Comparison of ENCODE assay signal across 12 cellular contexts in genomic region chr14:91366749-91367148, GRCh38. TPM values are rescaled to one million over a fixed set of nuclear protein-coding genes. Genes with fewer than 3 reads are reported as not detected.
DNase-seq lines count a peak whose midpoint lies in the region; ATAC-seq and TF ChIP-seq lines count a peak whose summit lies in the region.
"Had no signal": no experiment of that assay in that cellular context is flagged by ENCODE, and none has a peak within 500 bp of the region (broad histone marks: within the 10 kb centered on the region; RNA-seq: fewer than 3 reads in every experiment).

No MANE protein-coding gene starts in this region.

- peak overlapping the region; percentile 69 for H3K4me3 Mint-ChIP-seq in activated T-cell treated with anti-CD3 and anti-CD28 coated beads, Interleukin-2, amount 50 U/mL, for 4 hours
- peak overlapping the region; percentile 64 to 84 (median 73) for H3K4me3 Mint-ChIP-seq in T-cell
- peak overlapping the region; percentile 74 to 78 for H3K4me3 Mint-ChIP-seq in effector memory CD8-positive, alpha-beta T cell
- no peak overlapping the region for H3K4me3 Mint-ChIP-seq in neural progenitor cell

- no peaks in the 10 kb centered on the region for H3K9me3 Mint-ChIP-seq in activated T-cell treated with anti-CD3 and anti-CD28 coated beads, Interleukin-2, amount 50 U/mL, for 4 hours
- no peaks in the 10 kb centered on the region for H3K9me3 Mint-ChIP-seq in T-cell
- no peaks in the 10 kb centered on the region for H3K9me3 Mint-ChIP-seq in effector memory CD8-positive, alpha-beta T cell
- H3K9me3 Mint-ChIP-seq in neural progenitor cell, result no peaks in the 10 kb centered on the region

- DNase-seq in activated T-cell treated with anti-CD3 and anti-CD28 coated beads, Interleukin-2, amount 50 U/mL, for 4 hours, result no peak
- DNase-seq in activated T-cell treated with anti-CD3 and anti-CD28 coated beads, Interleukin-2, amount 50 U/mL, for 48 hours, result no peak
- DNase-seq in T-cell (no peak), stomach (no peak), neural progenitor cell (ENCODE audit: low spot score) (no peak), left colon (no peak)
- no peak for DNase-seq in effector memory CD8-positive, alpha-beta T cell
- DNase-seq: adrenal gland, Kasumi-1, SIG-M5 had no signal

- WGBS in stomach, 5 donors, result 64 to 73% (median 68%) methylated on average over 6 of the region's 6 CpGs

- H3K36me3 ChIP-seq in stomach (no peaks in the 10 kb centered on the region), neural progenitor cell (no peaks in the 10 kb centered on the region)
- H3K36me3 ChIP-seq: adrenal gland had no signal

- no peaks in the 10 kb centered on the region for H3K9me3 ChIP-seq in stomach
- no peaks in the 10 kb centered on the region for H3K9me3 ChIP-seq in neural progenitor cell (ENCODE audit: low read depth)
- H3K9me3 ChIP-seq: adrenal gland had no signal

- H3K4me3 ChIP-seq in stomach, result no peak overlapping the region
- H3K4me3 ChIP-seq in neural progenitor cell, result no peak overlapping the region
- H3K4me3 ChIP-seq: adrenal gland had no signal

- no peak for TF ChIP-seq CTCF in stomach (IDR thresholded peaks at IDR 0.05)
- no peak for TF ChIP-seq CTCF in neural progenitor cell (IDR thresholded peaks at IDR 0.05)

- no peak overlapping the region for H3K4me2 ChIP-seq in neural progenitor cell

- H3K27me3 ChIP-seq in stomach (no peaks in the 10 kb centered on the region), neural progenitor cell (no peaks in the 10 kb centered on the region)
- H3K27me3 ChIP-seq: adrenal gland, foreskin keratinocyte had no signal

- no peaks in the 10 kb centered on the region for H3K27me3 Mint-ChIP-seq in activated T-cell treated with anti-CD3 and anti-CD28 coated beads, Interleukin-2, amount 50 U/mL, for 4 hours (ENCODE audit: low read depth)
- H3K27me3 Mint-ChIP-seq in T-cell (no peaks in the 10 kb centered on the region), neural progenitor cell (ENCODE audit: insufficient read depth, low read depth) (peaks cover 4% of the 10 kb centered on the region)
- H3K27me3 Mint-ChIP-seq in effector memory CD8-positive, alpha-beta T cell, result no peaks in the 10 kb centered on the region

- H2AFZ ChIP-seq in neural progenitor cell (replicated peaks), result no peak overlapping the region

- H3K4me1 Mint-ChIP-seq in activated T-cell treated with anti-CD3 and anti-CD28 coated beads, Interleukin-2, amount 50 U/mL, for 4 hours (ENCODE audit: low read depth), result peaks cover 90% of the 10 kb centered on the region
- peaks cover 83 to 95% (median 90%) of the 10 kb centered on the region in 3 donors for H3K4me1 Mint-ChIP-seq in T-cell
- H3K4me1 Mint-ChIP-seq in effector memory CD8-positive, alpha-beta T cell (ENCODE audit: low read depth in 2 of 2), result peaks cover 74 to 79% of the 10 kb centered on the region in 2 donors
- peaks cover 44% of the 10 kb centered on the region for H3K4me1 Mint-ChIP-seq in neural progenitor cell

- peaks cover 98% of the 10 kb centered on the region for H3K79me2 ChIP-seq in neural progenitor cell (ENCODE audit: low read depth)

- H3F3A ChIP-seq in neural progenitor cell (ENCODE audit: low read depth), result peaks cover 3% of the 10 kb centered on the region

- TF ChIP-seq EP300 in stomach (IDR thresholded peaks at IDR 0.05), result no peak

- H3K27ac ChIP-seq in stomach (peak overlapping the region; percentile 58 to 82 (median 70)), neural progenitor cell (no peak overlapping the region)
- H3K27ac ChIP-seq: foreskin keratinocyte had no signal

- H3K27ac Mint-ChIP-seq in T-cell (peak overlapping the region; percentile 92 to 93), neural progenitor cell (no peak overlapping the region)
- peak overlapping the region; percentile 92 to 99 for H3K27ac Mint-ChIP-seq in effector memory CD8-positive, alpha-beta T cell

- H3K36me3 Mint-ChIP-seq in activated T-cell treated with anti-CD3 and anti-CD28 coated beads, Interleukin-2, amount 50 U/mL, for 4 hours (ENCODE audit: insufficient read depth), result no peaks in the 10 kb centered on the region
- no peaks in the 10 kb centered on the region for H3K36me3 Mint-ChIP-seq in T-cell
- H3K36me3 Mint-ChIP-seq in effector memory CD8-positive, alpha-beta T cell (ENCODE audit: insufficient read depth), result peaks cover 50% of the 10 kb centered on the region
- H3K36me3 Mint-ChIP-seq in neural progenitor cell, result no peaks in the 10 kb centered on the region

- ATAC-seq in activated T-cell treated with anti-CD3 and anti-CD28 coated beads, Interleukin-2, amount 50 U/mL, for 4 hours, result no peak
- ATAC-seq in T-cell (replicated peaks in 1 of 4) (no peak), left colon (no peak), HG02571 (IDR thresholded peaks at IDR 0.05; ENCODE audit: unreplicated experiment) (no peak)
- ATAC-seq in effector memory CD8-positive, alpha-beta T cell (replicated peaks), result no peak
- ATAC-seq: foreskin keratinocyte had no signal

- intact Hi-C loops in stomach (cut with DNase I; ENCODE audit: low total_unique reads), result no loop called here
- intact Hi-C loops in left colon (cut with DNase I, micrococcal nuclease), result no loop called here

- peaks cover 72% of the 10 kb centered on the region for H4K20me1 ChIP-seq in neural progenitor cell (ENCODE audit: low read depth)

- POLR2A ChIA-PET in T-cell (lab: Charles Lee), result interaction anchor here (0.6 to 1.0 kb wide), 3 partner anchors 11 to 93 kb away, joined by 3 to 6 read pairs (median 4); no protein-coding TSS in a partner anchor

- no peak for TF ChIP-seq POLR2A in stomach (IDR thresholded peaks at IDR 0.05)

- CTCF ChIA-PET in T-cell (lab: Charles Lee), result interaction anchor here in 1 of 2 donors (0.6 to 1.7 kb wide), 9 partner anchors 8 to 83 kb away, joined by 3 to 10 read pairs (median 3); no protein-coding TSS in a partner anchor

- H3K4me1 ChIP-seq in stomach (peaks cover 45 to 87% (median 68%) of the 10 kb centered on the region in 4 donors), neural progenitor cell (peaks cover 45% of the 10 kb centered on the region)
- H3K4me1 ChIP-seq: adrenal gland had no signal

- no peak overlapping the region for H3K9ac ChIP-seq in neural progenitor cell

RNA-seq across cellular contexts. Expression of gene CCDC88C, which starts 50.9 kb away (rescaled TPM):
- 10 to 100 TPM; 50.3 to 60.2 (median 58.2) TPM for total RNA-seq in activated T-cell treated with anti-CD3 and anti-CD28 coated beads, Interleukin-2, amount 50 U/mL, for 4 hours
- total RNA-seq in T-cell (100 to 1,000 TPM; 260 to 368 (median 275) TPM), stomach (10 to 100 TPM; 19.3 to 66.9 (median 41.5) TPM), neural progenitor cell (ENCODE audit: low replicate concordance) (17.8 and 34.8 TPM in 2 replicates), left colon (10 to 100 TPM; 52.4 to 65.8 TPM)
- 10 to 100 TPM; 10.5 to 13.0 (median 12.4) TPM for polyA plus RNA-seq in stomach
